13 cellular contexts compared by ENCODE assay signal in the genomic region with DNA sequence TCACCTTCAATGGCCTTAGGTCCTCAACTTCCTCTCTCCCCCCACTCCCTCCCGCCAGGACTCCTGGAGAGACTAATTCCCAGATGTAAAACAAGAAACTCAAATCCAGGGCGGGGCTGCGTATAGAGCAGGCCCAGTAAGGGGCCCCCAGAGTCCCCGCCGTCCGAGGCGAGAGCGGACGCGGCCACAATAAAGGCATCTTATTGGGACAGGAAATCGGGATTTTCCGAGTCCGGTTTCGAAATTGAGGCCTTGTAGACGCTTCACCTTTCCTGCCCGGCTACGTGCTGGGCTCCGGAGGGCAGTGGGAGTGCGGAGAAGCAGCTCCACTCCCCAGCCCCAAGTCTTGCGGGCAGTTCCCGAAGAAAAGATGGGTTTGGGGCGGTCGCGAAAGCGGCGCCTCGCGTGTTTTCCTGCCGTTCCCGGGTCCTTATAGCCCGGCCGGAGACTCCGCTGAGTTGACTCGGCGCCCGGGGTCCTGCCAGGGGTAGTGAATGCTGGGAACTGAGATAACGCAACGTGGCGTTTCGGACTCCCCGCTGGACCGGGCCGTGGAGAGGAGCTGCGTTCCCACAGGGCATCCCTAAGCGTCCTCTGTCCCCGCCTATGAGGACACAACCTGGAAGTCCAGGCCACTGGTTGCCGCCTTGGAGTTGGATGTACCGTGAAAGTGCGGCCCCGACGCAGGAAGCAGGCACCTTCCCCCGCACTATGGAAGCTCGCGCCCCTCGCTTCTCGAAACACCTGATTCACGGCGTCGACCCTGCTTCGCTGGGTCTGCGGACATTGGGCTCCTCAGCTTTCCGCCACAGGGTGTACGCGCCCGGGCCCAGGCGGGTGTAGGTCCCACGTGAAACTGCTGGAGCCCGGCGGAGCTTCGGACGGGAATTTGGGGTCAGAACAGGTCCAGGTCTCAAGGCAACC. TPM values are rescaled to one million over a fixed set of nuclear protein-coding genes. Genes with fewer than 3 reads are reported as not detected.
DNase-seq lines count a peak whose midpoint lies in the region; ATAC-seq and TF ChIP-seq lines count a peak whose summit lies in the region.
"Had no signal": no experiment of that assay in that cellular context is flagged by ENCODE, and none has a peak within 500 bp of the region (broad histone marks: within the 10 kb centered on the region; RNA-seq: fewer than 3 reads in every experiment).

No MANE protein-coding gene starts in this region.

- ATAC-seq in right cardiac atrium (peak; percentile 10 to 46), GM19324 (IDR thresholded peaks at IDR 0.05; ENCODE audit: low FRiP score, unreplicated experiment) (no peak), HG02840 (IDR thresholded peaks at IDR 0.05; ENCODE audit: low FRiP score, unreplicated experiment) (no peak), GM18907 (IDR thresholded peaks at IDR 0.05; ENCODE audit: unreplicated experiment) (no peak)

- WGBS in right cardiac atrium: 4% methylated on average over 71 of the region's 71 CpGs

- H3K27me3 Mint-ChIP-seq in CD4-positive, alpha-beta memory T cell: peaks cover 58 to 72% of the 10 kb centered on the region in 2 donors
- peaks cover 89% of the 10 kb centered on the region for H3K27me3 Mint-ChIP-seq in activated naive CD8-positive, alpha-beta T cell treated with anti-CD3 and anti-CD28 coated beads for 36 hours
- peaks cover 80% of the 10 kb centered on the region for H3K27me3 Mint-ChIP-seq in progenitor cell of endocrine pancreas

- intact Hi-C loops in CD4-positive, alpha-beta memory T cell (cut with micrococcal nuclease): no loop called here
- intact Hi-C loops in right cardiac atrium (cut with DNase I): no loop called here

- H3K9me3 Mint-ChIP-seq in CD4-positive, alpha-beta memory T cell: no peaks in the 10 kb centered on the region
- H3K9me3 Mint-ChIP-seq in activated naive CD8-positive, alpha-beta T cell treated with anti-CD3 and anti-CD28 coated beads for 36 hours: no peaks in the 10 kb centered on the region
- no peaks in the 10 kb centered on the region for H3K9me3 Mint-ChIP-seq in progenitor cell of endocrine pancreas (ENCODE audit: low read depth)

- H3K36me3 Mint-ChIP-seq in CD4-positive, alpha-beta memory T cell: no peaks in the 10 kb centered on the region
- no peaks in the 10 kb centered on the region for H3K36me3 Mint-ChIP-seq in activated naive CD8-positive, alpha-beta T cell treated with anti-CD3 and anti-CD28 coated beads for 36 hours
- H3K36me3 Mint-ChIP-seq in progenitor cell of endocrine pancreas (ENCODE audit: insufficient read depth): no peaks in the 10 kb centered on the region

- peak overlapping the region in 1 of 2 donors; percentile 14 for H3K4me3 ChIP-seq in CD4-positive, alpha-beta memory T cell (ENCODE audit: low read length in 2 of 2)
- H3K4me3 ChIP-seq in right cardiac atrium (ENCODE audit: low read length) (peak overlapping the region; percentile 29), Karpas-422 (ENCODE audit: low read length) (no peak overlapping the region)

- CTCF ChIA-PET in CD4-positive, alpha-beta memory T cell (lab: Charles Lee; ENCODE audit: partially characterized antibody): interaction anchor here (1.2 kb wide), 1 partner anchor 20 kb away, joined by 4 read pairs; no protein-coding TSS in a partner anchor

- no peak overlapping the region for H3K27ac ChIP-seq in CD4-positive, alpha-beta memory T cell (ENCODE audit: low read depth, low read length)
- no peak overlapping the region for H3K27ac ChIP-seq in right cardiac atrium (ENCODE audit: low read length)
- H3K27ac ChIP-seq in Karpas-422 (ENCODE audit: low read length): no peak overlapping the region
- H3K27ac ChIP-seq: WERI-Rb-1 had no signal

- peaks cover 11 to 45% (median 24%) of the 10 kb centered on the region in 4 donors for H3K4me1 Mint-ChIP-seq in CD4-positive, alpha-beta memory T cell
- peaks cover 21% of the 10 kb centered on the region for H3K4me1 Mint-ChIP-seq in activated naive CD8-positive, alpha-beta T cell treated with anti-CD3 and anti-CD28 coated beads for 36 hours
- peaks cover 43% of the 10 kb centered on the region for H3K4me1 Mint-ChIP-seq in progenitor cell of endocrine pancreas (ENCODE audit: low read depth)

- H4K20me1 ChIP-seq in Karpas-422 (ENCODE audit: insufficient read depth, low read depth, low read length): no peaks in the 10 kb centered on the region

- POLR2A ChIA-PET in CD4-positive, alpha-beta memory T cell (lab: Charles Lee; ENCODE audit: partially characterized antibody): no interaction called here

- H3K9me2 ChIP-seq in Karpas-422 (replicated peaks; ENCODE audit: insufficient read depth, low read length): no peaks in the 10 kb centered on the region

- no peaks in the 10 kb centered on the region for H3K79me2 ChIP-seq in Karpas-422 (ENCODE audit: low read length)

- no peak for TF ChIP-seq CTCF in progenitor cell of endocrine pancreas (IDR thresholded peaks at IDR 0.05; ENCODE audit: unreplicated experiment)

- no peak overlapping the region for H3K4me2 ChIP-seq in Karpas-422 (ENCODE audit: low read depth, low read length, poor library complexity, severe bottlenecking)

- H3K9ac ChIP-seq in Karpas-422 (ENCODE audit: low read length): no peak overlapping the region

- DNase-seq in CD4-positive, alpha-beta memory T cell: no peak
- no peak for DNase-seq in activated naive CD8-positive, alpha-beta T cell treated with anti-CD3 and anti-CD28 coated beads for 36 hours
- peak in 2 of 3 donors; percentile 37 to 71 for DNase-seq in right cardiac atrium
- no peak for DNase-seq in progenitor cell of endocrine pancreas (ENCODE audit: low spot score, unreplicated experiment)
- no peak for DNase-seq in Karpas-422
- DNase-seq: NCI-H446; nucleus accumbens; stimulated activated naive CD4-positive, alpha-beta T cell treated with Interleukin-2 at 50 U/mL for 16 hours; WERI-Rb-1 had no signal

- peak overlapping the region in 3 of 7 donors; percentile 38 to 84 (median 59) for H3K27ac Mint-ChIP-seq in CD4-positive, alpha-beta memory T cell
- no peak overlapping the region for H3K27ac Mint-ChIP-seq in activated naive CD8-positive, alpha-beta T cell treated with anti-CD3 and anti-CD28 coated beads for 36 hours
- H3K27ac Mint-ChIP-seq in progenitor cell of endocrine pancreas: peak overlapping the region; percentile 73

- H3K4me1 ChIP-seq in CD4-positive, alpha-beta memory T cell (ENCODE audit: insufficient read depth, low read length): peaks cover 38% of the 10 kb centered on the region
- H3K4me1 ChIP-seq in right cardiac atrium (ENCODE audit: control insufficient read depth, insufficient read depth, low read length) (no peaks in the 10 kb centered on the region), Karpas-422 (ENCODE audit: low read length) (peaks cover 25% of the 10 kb centered on the region)

- H2AFZ ChIP-seq in Karpas-422 (ENCODE audit: low read length): no peak overlapping the region

- no peaks in the 10 kb centered on the region for H3K9me3 ChIP-seq in CD4-positive, alpha-beta memory T cell (ENCODE audit: control insufficient read depth in 1 of 2, low read length in 2 of 2)
- H3K9me3 ChIP-seq in right cardiac atrium (ENCODE audit: control insufficient read depth, low read length) (no peaks in the 10 kb centered on the region), Karpas-422 (ENCODE audit: low read length) (no peaks in the 10 kb centered on the region)

- H3K27me3 ChIP-seq in CD4-positive, alpha-beta memory T cell (ENCODE audit: insufficient read depth, low read length): peaks cover 27% of the 10 kb centered on the region
- no peaks in the 10 kb centered on the region for H3K27me3 ChIP-seq in right cardiac atrium (ENCODE audit: control insufficient read depth, insufficient read depth)
- no peaks in the 10 kb centered on the region for H3K27me3 ChIP-seq in Karpas-422 (ENCODE audit: low read length)

- no peaks in the 10 kb centered on the region for H3K36me3 ChIP-seq in CD4-positive, alpha-beta memory T cell (ENCODE audit: insufficient read depth, low read length)
- H3K36me3 ChIP-seq in Karpas-422 (ENCODE audit: insufficient read depth, low read length): no peaks in the 10 kb centered on the region
- H3K36me3 ChIP-seq: WERI-Rb-1 had no signal

- H3K4me3 Mint-ChIP-seq in CD4-positive, alpha-beta memory T cell: peak overlapping the region; percentile 35 to 82 (median 62)
- peak overlapping the region; percentile 10 for H3K4me3 Mint-ChIP-seq in activated naive CD8-positive, alpha-beta T cell treated with anti-CD3 and anti-CD28 coated beads for 36 hours
- peak overlapping the region; percentile 48 for H3K4me3 Mint-ChIP-seq in progenitor cell of endocrine pancreas (ENCODE audit: low read depth)

RNA-seq across cellular contexts. Expression of a gene that starts 4.8 kb away (rescaled TPM):
- total RNA-seq in CD4-positive, alpha-beta memory T cell: not detected
- not detected for polyA plus RNA-seq in CD4-positive, alpha-beta memory T cell
- total RNA-seq in activated naive CD8-positive, alpha-beta T cell treated with anti-CD3 and anti-CD28 coated beads for 36 hours: not detected
- total RNA-seq in right cardiac atrium: under 1 TPM in 2 of 4 donors, not detected in 2; 0.09 to 0.24 TPM
- polyA plus RNA-seq in right cardiac atrium: 0.07 TPM
- 0.62 and 0.67 TPM in 2 replicates for total RNA-seq in progenitor cell of endocrine pancreas
- total RNA-seq in Karpas-422 (2014; rRNA removed; shearing (Covaris generic); ENCODE audit: low replicate concordance): not detected in 2 replicates
- total RNA-seq: dermis microvascular lymphatic vessel endothelial cell had no signal

RNA-seq across cellular contexts. Expression of a gene that starts 45.3 kb away (rescaled TPM):
- 100 to 1,000 TPM; 205 to 215 TPM for total RNA-seq in CD4-positive, alpha-beta memory T cell
- 100 to 1,000 TPM; 157 to 226 TPM for polyA plus RNA-seq in CD4-positive, alpha-beta memory T cell
- 100 to 1,000 TPM; 408 to 428 TPM for total RNA-seq in activated naive CD8-positive, alpha-beta T cell treated with anti-CD3 and anti-CD28 coated beads for 36 hours
- total RNA-seq in right cardiac atrium (10 to 100 TPM; 40.2 to 64.1 (median 40.5) TPM), progenitor cell of endocrine pancreas (140 and 180 TPM in 2 replicates)
- 28.1 TPM for polyA plus RNA-seq in right cardiac atrium
- 167 and 208 TPM in 2 replicates for total RNA-seq in Karpas-422 (2014; rRNA removed; shearing (Covaris generic); ENCODE audit: low replicate concordance)

RNA-seq across cellular contexts. Expression of a gene that starts 58.8 kb away (rescaled TPM):
- not detected for total RNA-seq in CD4-positive, alpha-beta memory T cell
- polyA plus RNA-seq in CD4-positive, alpha-beta memory T cell: not detected
- total RNA-seq in activated naive CD8-positive, alpha-beta T cell treated with anti-CD3 and anti-CD28 coated beads for 36 hours: not detected
- total RNA-seq in right cardiac atrium (not detected), progenitor cell of endocrine pancreas (not detected in 2 replicates)
- not detected for polyA plus RNA-seq in right cardiac atrium
- not detected in 2 replicates for total RNA-seq in Karpas-422 (2014; rRNA removed; shearing (Covaris generic); ENCODE audit: low replicate concordance)
- total RNA-seq: dermis microvascular lymphatic vessel endothelial cell had no signal

Comparison
In these comparisons a context has a peak if more than half of its experiments do, and no peak if none do; other contexts are left out.
1. DNase-seq: peak in right cardiac atrium (2 of 3); none in CD4-positive, alpha-beta memory T cell (0 of 5), activated naive CD8-positive, alpha-beta T cell treated with anti-CD3 and anti-CD28 coated beads for 36 hours (single experiment), progenitor cell of endocrine pancreas (single experiment) and Karpas-422 (single experiment).
2. H3K4me3 Mint-ChIP-seq: peak in every context shown above with its lines; median percentile 62 in CD4-positive, alpha-beta memory T cell; 48 in progenitor cell of endocrine pancreas; 10 in activated naive CD8-positive, alpha-beta T cell treated with anti-CD3 and anti-CD28 coated beads for 36 hours.
3. ATAC-seq: peak in right cardiac atrium (2 of 2); none in GM19324 (single experiment), HG02840 (single experiment) and GM18907 (single experiment).